In the genomic region with DNA sequence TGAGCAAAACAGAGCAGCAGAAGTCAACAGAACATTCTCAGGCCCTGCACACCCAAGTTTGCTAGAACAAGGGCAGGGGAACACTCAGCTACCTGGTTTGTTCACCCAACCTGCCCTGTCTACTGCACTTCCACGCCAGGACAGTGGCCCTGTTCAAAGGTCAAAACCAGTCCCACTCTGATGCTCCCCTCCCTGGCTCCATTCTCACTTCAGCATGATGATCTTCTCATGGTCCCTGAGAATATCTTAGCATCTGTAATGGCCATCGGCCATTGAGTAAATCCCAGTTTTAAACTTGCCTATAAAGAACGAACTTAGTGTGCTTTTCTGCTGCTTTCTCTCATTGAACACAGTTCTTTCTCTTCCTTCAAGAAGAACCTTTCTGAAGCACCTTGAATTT, we compare ENCODE assay signal across 23 cellular contexts.
"Had no signal": no experiment of that assay in that cellular context is flagged by ENCODE, and none has a peak within 500 bp of the region (broad histone marks: within the 10 kb centered on the region; RNA-seq: fewer than 3 reads in every experiment).

No MANE protein-coding gene starts in this region.

- H3K9me3 ChIP-seq: heart left ventricle, psoas muscle, spleen, testis, transverse colon had no signal

- H3K4me3 ChIP-seq: coronary artery, dorsolateral prefrontal cortex, heart left ventricle, lung, psoas muscle, spleen, testis, transverse colon had no signal

- H3K36me3 ChIP-seq: heart left ventricle, spleen, transverse colon had no signal

- H3K27me3 Mint-ChIP-seq: naive B cell; stimulated activated memory B cell treated with anti-CD40 and anti-IgM and Interleukin-4, amounts not matched to agents 10 μg/mL and 1 μg/mL and 100 μg/mL, for 72 hours; stimulated activated naive CD8-positive, alpha-beta T cell treated with anti-CD3 and anti-CD28 coated beads, Interleukin-15, Interleukin-2, amounts not matched to agents 100 ng/mL and 50 ng/mL, for 24 hours had no signal

- H3K4me1 ChIP-seq: psoas muscle, testis, transverse colon had no signal

- ATAC-seq: heart left ventricle; left colon; left ventricle myocardium superior; psoas muscle; sciatic nerve; stimulated activated memory B cell treated with anti-CD40 and anti-IgM and Interleukin-4, amounts not matched to agents 10 μg/mL and 1 μg/mL and 100 μg/mL, for 72 hours had no signal

- H3K9me3 Mint-ChIP-seq: stimulated activated naive CD8-positive, alpha-beta T cell treated with anti-CD3 and anti-CD28 coated beads, Interleukin-15, Interleukin-2, amounts not matched to agents 100 ng/mL and 50 ng/mL, for 24 hours had no signal

- FAIRE-seq: frontal cortex had no signal

- H3K4me3 Mint-ChIP-seq: naive B cell; nephron progenitor cell; stimulated activated memory B cell treated with anti-CD40 and anti-IgM and Interleukin-4, amounts not matched to agents 10 μg/mL and 1 μg/mL and 100 μg/mL, for 72 hours; stimulated activated naive CD8-positive, alpha-beta T cell treated with anti-CD3 and anti-CD28 coated beads, Interleukin-15, Interleukin-2, amounts not matched to agents 100 ng/mL and 50 ng/mL, for 24 hours had no signal

- H3K27me3 ChIP-seq: dorsolateral prefrontal cortex, heart left ventricle, spleen, testis, transverse colon had no signal

- H3K27ac ChIP-seq: coronary artery, heart left ventricle, psoas muscle, spleen, testis, transverse colon had no signal

- H3K27ac Mint-ChIP-seq: nephron progenitor cell; stimulated activated memory B cell treated with anti-CD40 and anti-IgM and Interleukin-4, amounts not matched to agents 10 μg/mL and 1 μg/mL and 100 μg/mL, for 72 hours; stimulated activated naive CD8-positive, alpha-beta T cell treated with anti-CD3 and anti-CD28 coated beads, Interleukin-15, Interleukin-2, amounts not matched to agents 100 ng/mL and 50 ng/mL, for 24 hours had no signal

- DNase-seq: dorsolateral prefrontal cortex; effector CD8-positive, alpha-beta T cell; heart left ventricle; hippocampal formation; left colon; left ventricle myocardium superior; mesendoderm; naive B cell; nephron progenitor cell; psoas muscle; retina; spleen; stimulated activated CD4-positive, alpha-beta T cell treated with anti-CD3 and anti-CD28 coated beads, Interleukin-15, amount 100 ng/mL, for 24 hours; stimulated activated CD4-positive, alpha-beta T cell treated with anti-CD3 and anti-CD28 coated beads, Interleukin-1b, Interleukin-23, amount 100 ng/mL, for 48 hours; stimulated activated CD4-positive, alpha-beta T cell treated with anti-CD3 and anti-CD28 coated beads, Interleukin-4, amount 100 ng/mL, for 24 hours; testis; transverse colon had no signal
